Comparison of ENCODE assay signal across 17 cellular contexts in genomic region chr6:79650943-79651342, GRCh38. TPM values are rescaled to one million over a fixed set of nuclear protein-coding genes. Genes with fewer than 3 reads are reported as not detected.
A peak's percentile ranks its signal among the peaks of the same experiment; 100 is the strongest.
DNase-seq lines count a peak whose midpoint lies in the region; ATAC-seq and FAIRE-seq lines count a peak whose summit lies in the region.
"Had no signal": no experiment of that assay in that cellular context is flagged by ENCODE, and none has a peak within 500 bp of the region (broad histone marks: within the 10 kb centered on the region; RNA-seq: fewer than 3 reads in every experiment).

No MANE protein-coding gene starts in this region.

- no CpG with 5 or more reads among the region's 3 CpGs for WGBS in neuronal stem cell (ENCODE audit: extremely low coverage in 2 of 2, insufficient read length in 2 of 2, insufficient replicate concordance in 1 of 2), 2 donors

- no peak overlapping the region for H3K4me3 Mint-ChIP-seq in activated CD8-positive, alpha-beta memory T cell treated with anti-CD3 and anti-CD28 coated beads, Interleukin-2, amount 10 ng/mL, durations not matched to agents 7 days and 5 days
- H3K4me3 Mint-ChIP-seq: CD4-positive, alpha-beta T cell had no signal

- H3K4me1 Mint-ChIP-seq in activated CD8-positive, alpha-beta memory T cell treated with anti-CD3 and anti-CD28 coated beads, Interleukin-2, amount 10 ng/mL, durations not matched to agents 7 days and 5 days = no peaks in the 10 kb centered on the region

- H3K9me3 Mint-ChIP-seq in activated CD8-positive, alpha-beta memory T cell treated with anti-CD3 and anti-CD28 coated beads, Interleukin-2, amount 10 ng/mL, durations not matched to agents 7 days and 5 days (ENCODE audit: low read depth) = no peaks in the 10 kb centered on the region
- H3K9me3 Mint-ChIP-seq: CD4-positive, alpha-beta T cell had no signal

- no peak overlapping the region for H4K91ac ChIP-seq in neuronal stem cell (ENCODE audit: low read depth, low read length, poor library complexity)

- no peak overlapping the region for H2AK5ac ChIP-seq in neuronal stem cell (ENCODE audit: low read depth, low read length)

- H3K14ac ChIP-seq in neuronal stem cell (ENCODE audit: low read length) = no peak overlapping the region

- H3K27ac Mint-ChIP-seq in activated CD8-positive, alpha-beta memory T cell treated with anti-CD3 and anti-CD28 coated beads, Interleukin-2, amount 10 ng/mL, durations not matched to agents 7 days and 5 days = no peak overlapping the region
- H3K27ac Mint-ChIP-seq: CD4-positive, alpha-beta T cell had no signal

- H3K4ac ChIP-seq in neuronal stem cell (ENCODE audit: low read length) = no peak overlapping the region

- H3K23ac ChIP-seq in neuronal stem cell (ENCODE audit: low read depth, low read length, poor library complexity) = no peak overlapping the region

- no peak overlapping the region for H2AFZ ChIP-seq in neuronal stem cell (ENCODE audit: low read length)

- no peak overlapping the region for H2BK120ac ChIP-seq in neuronal stem cell (ENCODE audit: low read depth, low read length)

- H3K27me3 ChIP-seq in neuronal stem cell (ENCODE audit: control insufficient read depth in 3 of 3, insufficient read depth in 3 of 3, low read depth in 1 of 3, low read length in 3 of 3) = no peaks in the 10 kb centered on the region

- FAIRE-seq in A204.1 (lab: Jason Lieb, UNC) (peak; percentile 89), endometrium (lab: Jason Lieb, UNC) (peak; percentile 8)
- FAIRE-seq: H54, RCC 7860 had no signal

- H3K27ac ChIP-seq in neuronal stem cell (replicated peaks; ENCODE audit: low read length) (no peak overlapping the region), substantia nigra (ENCODE audit: low read depth, low read length, poor library complexity, severe bottlenecking) (no peak overlapping the region)

- CTCF ChIA-PET in activated CD8-positive, alpha-beta memory T cell treated with anti-CD3 and anti-CD28 coated beads, Interleukin-2, amount 10 ng/mL, durations not matched to agents 7 days and 5 days (lab: Charles Lee) = no interaction called here

- no peaks in the 10 kb centered on the region for H3K79me1 ChIP-seq in neuronal stem cell (ENCODE audit: low read depth, low read length)

- no peak overlapping the region for H3K18ac ChIP-seq in neuronal stem cell (ENCODE audit: low read length)

- DNase-seq in NCI-H69 (lab: John Stamatoyannopoulos, UW) (peak; percentile 46), lung microvascular endothelial cell (ENCODE audit: low read depth in 2 of 2) (peak; percentile 36 to 70), neuronal stem cell (ENCODE audit: low spot score) (no peak), substantia nigra (lab: John Stamatoyannopoulos, UW) (no peak)
- DNase-seq in activated CD8-positive, alpha-beta memory T cell treated with anti-CD3 and anti-CD28 coated beads, Interleukin-2, amount 10 ng/mL, durations not matched to agents 7 days and 5 days = no peak
- DNase-seq: CD4-positive, alpha-beta T cell; COR-L47; DMS79; Karpas-422; MV-4-11; NCI-H1105 treated with DMSO at 0.1 percent for 48 hours; NCI-H2029 treated with DMSO at 0.1 percent for 48 hours; NCI-H524 treated with DMSO at 0.1 percent for 48 hours had no signal

- peaks cover 0 to 9% of the 10 kb centered on the region in 2 donors for H3K4me1 ChIP-seq in neuronal stem cell (ENCODE audit: control insufficient read depth in 2 of 2, insufficient read depth in 1 of 2, low read depth in 1 of 2, low read length in 2 of 2)

- H2BK12ac ChIP-seq in neuronal stem cell (ENCODE audit: low read length) = no peak overlapping the region

- H3K4me3 ChIP-seq in neuronal stem cell (ENCODE audit: low read length in 2 of 2) = no peak overlapping the region

- H3K27me3 Mint-ChIP-seq in activated CD8-positive, alpha-beta memory T cell treated with anti-CD3 and anti-CD28 coated beads, Interleukin-2, amount 10 ng/mL, durations not matched to agents 7 days and 5 days = peaks cover 2% of the 10 kb centered on the region
- H3K27me3 Mint-ChIP-seq: CD4-positive, alpha-beta T cell had no signal

- H2BK5ac ChIP-seq in neuronal stem cell (ENCODE audit: low read length) = no peak overlapping the region

- no peaks in the 10 kb centered on the region for H3K36me3 ChIP-seq in neuronal stem cell (replicated peaks in 1 of 2; ENCODE audit: control insufficient read depth in 2 of 2, insufficient read depth in 2 of 2, low read length in 2 of 2)

- no peak overlapping the region for H4K8ac ChIP-seq in neuronal stem cell (ENCODE audit: low read depth, low read length)

- no peak overlapping the region for H3K4me2 ChIP-seq in neuronal stem cell (ENCODE audit: insufficient read depth, low read length, poor library complexity, severe bottlenecking)

- H3K36me3 Mint-ChIP-seq in activated CD8-positive, alpha-beta memory T cell treated with anti-CD3 and anti-CD28 coated beads, Interleukin-2, amount 10 ng/mL, durations not matched to agents 7 days and 5 days = no peaks in the 10 kb centered on the region

- no peak overlapping the region for H3K9ac ChIP-seq in neuronal stem cell (ENCODE audit: low read depth, low read length, poor library complexity)

- no peak for ATAC-seq in activated CD8-positive, alpha-beta memory T cell treated with anti-CD3 and anti-CD28 coated beads, Interleukin-2, amount 10 ng/mL, durations not matched to agents 7 days and 5 days

- no peaks in the 10 kb centered on the region for H3K9me3 ChIP-seq in neuronal stem cell (replicated peaks in 1 of 2; ENCODE audit: control insufficient read depth in 2 of 2, insufficient read depth in 1 of 2, low read depth in 1 of 2, low read length in 2 of 2)

- no peak overlapping the region for H2BK15ac ChIP-seq in neuronal stem cell (ENCODE audit: low read length)

RNA-seq across cellular contexts. Expression of gene SH3BGRL2, which starts 19.8 kb away (rescaled TPM):
- 47.7 and 123 TPM in 2 replicates for total RNA-seq in lung microvascular endothelial cell
- polyA plus RNA-seq in neuronal stem cell (2013, experiment 1 of 2) = 21.6 TPM
- polyA plus RNA-seq in neuronal stem cell (2013, experiment 2 of 2) = 21.4 TPM
- total RNA-seq in activated CD8-positive, alpha-beta memory T cell treated with anti-CD3 and anti-CD28 coated beads, Interleukin-2, amount 10 ng/mL, durations not matched to agents 7 days and 5 days = under 1 TPM; 0.12 to 0.42 TPM

Comparison
In these comparisons a context has a peak if more than half of its experiments do, and no peak if none do; other contexts are left out.
1. DNase-seq: peak in NCI-H69 (single experiment) and lung microvascular endothelial cell (2 of 2); none in neuronal stem cell (single experiment), activated CD8-positive, alpha-beta memory T cell treated with anti-CD3 and anti-CD28 coated beads, Interleukin-2, amount 10 ng/mL, durations not matched to agents 7 days and 5 days (single experiment) and substantia nigra (0 of 49).
2. RNA of gene SH3BGRL2, which starts 19.8 kb away (total RNA-seq): 47.7 to 123 TPM in lung microvascular endothelial cell; 0.12 to 0.42 TPM in activated CD8-positive, alpha-beta memory T cell treated with anti-CD3 and anti-CD28 coated beads, Interleukin-2, amount 10 ng/mL, durations not matched to agents 7 days and 5 days; every median in the first group is over 10 times any median in the second.